21 cellular contexts compared by ENCODE assay signal in the genomic region with DNA sequence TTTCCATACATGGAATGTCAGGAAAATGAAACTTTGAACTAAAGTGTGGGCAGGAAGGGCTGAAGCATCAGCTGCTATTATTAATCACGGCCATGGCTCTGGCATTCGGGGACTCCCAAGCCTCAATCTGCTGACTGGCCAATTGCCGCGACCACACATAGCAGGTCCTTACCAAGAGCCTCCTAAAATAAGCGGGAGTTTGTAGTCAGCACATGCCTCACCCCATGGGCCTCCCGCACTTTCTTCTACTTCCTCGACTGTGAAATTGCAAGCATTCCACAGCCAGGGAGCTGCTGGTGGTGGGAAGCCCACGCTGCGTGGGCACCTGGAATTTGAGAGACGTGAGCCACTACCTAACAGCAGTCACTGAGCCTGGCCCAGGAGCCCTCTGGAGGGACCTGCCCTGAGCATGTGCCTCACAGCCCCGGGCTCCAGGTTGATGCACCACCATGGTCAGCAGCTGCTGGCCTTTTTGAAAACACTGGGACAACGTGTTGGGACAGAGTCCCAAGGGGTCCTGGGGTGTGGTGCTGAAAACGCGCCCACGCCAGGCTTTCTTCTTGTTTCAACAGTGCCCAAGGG.
DNase-seq lines count a peak whose midpoint lies in the region; ATAC-seq and TF ChIP-seq lines count a peak whose summit lies in the region.
"Had no signal": no experiment of that assay in that cellular context is flagged by ENCODE, and none has a peak within 500 bp of the region (broad histone marks: within the 10 kb centered on the region; RNA-seq: fewer than 3 reads in every experiment).

No MANE protein-coding gene starts in this region.

- DNase-seq in SK-N-SH (no peak), chondrocyte (ENCODE audit: low spot score) (no peak), mesendoderm (peak; percentile 67), thyroid gland (peak; percentile 66 to 71)
- no peak for DNase-seq in central memory CD4-positive, alpha-beta T cell
- DNase-seq: activated CD4-positive, alpha-beta T cell treated with anti-CD3 and anti-CD28 coated beads for 48 hours; activated CD8-positive, alpha-beta memory T cell treated with anti-CD3 and anti-CD28 coated beads, Interleukin-2, amount 50 U/mL, for 48 hours; activated naive CD4-positive, alpha-beta T cell treated with anti-CD3 and anti-CD28 coated beads for 36 hours; BE2C; esophagus squamous epithelium; GM23248; KG1; midbrain; NCI-H1092; NCI-H526; testis had no signal

- H3K27me3 ChIP-seq in SK-N-SH (ENCODE audit: insufficient read depth) = no peaks in the 10 kb centered on the region
- H3K27me3 ChIP-seq in mesendoderm (ENCODE audit: insufficient read depth, low read length, poor library complexity) = no peaks in the 10 kb centered on the region
- H3K27me3 ChIP-seq in thyroid gland = no peaks in the 10 kb centered on the region
- H3K27me3 ChIP-seq: BE2C, testis had no signal

- CTCF ChIA-PET in SK-N-SH (lab: Yijun Ruan, JAX) = interaction anchor here (1.4 to 6.1 kb wide), 2 partner anchors 65 to 104 kb away, joined by 3 to 35 read pairs; no protein-coding TSS in a partner anchor

- no peaks in the 10 kb centered on the region for H3K79me1 ChIP-seq in mesendoderm (ENCODE audit: low read length)

- ATAC-seq in SK-N-SH treated with all-trans-retinoic acid at 6 μM for 48 hours = no peak
- no peak for ATAC-seq in HG03039 (IDR thresholded peaks at IDR 0.05; ENCODE audit: unreplicated experiment)
- ATAC-seq in GM19395 (IDR thresholded peaks at IDR 0.05; ENCODE audit: unreplicated experiment) = no peak

- no peak for TF ChIP-seq POLR2A in thyroid gland (IDR thresholded peaks at IDR 0.05)

- H4K5ac ChIP-seq in mesendoderm (ENCODE audit: low read length) = no peak overlapping the region

- TF ChIP-seq CTCF in SK-N-SH (IDR thresholded peaks at IDR 0.05) (no peak), chondrocyte (IDR thresholded peaks at IDR 0.05) (no peak), thyroid gland (IDR thresholded peaks at IDR 0.05) (no peak)

- H3K36me3 Mint-ChIP-seq in chondrocyte (ENCODE audit: low read depth) = peaks cover 31% of the 10 kb centered on the region

- no peaks in the 10 kb centered on the region for H3K9me2 ChIP-seq in SK-N-SH

- H4K20me1 ChIP-seq in SK-N-SH (ENCODE audit: insufficient read depth) = peaks cover 52% of the 10 kb centered on the region

- H2AK5ac ChIP-seq in mesendoderm (ENCODE audit: low read length) = no peak overlapping the region

- peaks cover 5 to 28% of the 10 kb centered on the region in 2 experiments; a peak in 3 of 4 replicates for H3K4me1 ChIP-seq in SK-N-SH (ENCODE audit: control insufficient read depth in 1 of 2, insufficient read depth in 2 of 2, low read depth in 1 of 2, low read length in 1 of 2)
- peaks cover 3% of the 10 kb centered on the region for H3K4me1 ChIP-seq in mesendoderm (ENCODE audit: control insufficient read depth, low read depth, low read length)
- H3K4me1 ChIP-seq in thyroid gland = peaks cover 46 to 58% of the 10 kb centered on the region in 2 donors
- H3K4me1 ChIP-seq: BE2C had no signal

- H3K56ac ChIP-seq in mesendoderm (ENCODE audit: low read length) = no peak overlapping the region

- H2BK120ac ChIP-seq in mesendoderm (ENCODE audit: low read depth, low read length) = no peak overlapping the region

- H3K4me2 ChIP-seq in SK-N-SH (no peak overlapping the region), mesendoderm (ENCODE audit: low read length) (no peak overlapping the region)

- H3K4me3 ChIP-seq in SK-N-SH (ENCODE audit: low read depth in 2 of 2, low read length in 1 of 2) (no peak overlapping the region), mesendoderm (ENCODE audit: low read length) (no peak overlapping the region), thyroid gland (replicated peaks in 1 of 3) (no peak overlapping the region)
- H3K4me3 ChIP-seq: esophagus squamous epithelium, GM23248, SK-N-MC, testis had no signal

- POLR2A ChIA-PET in SK-N-SH (lab: Yijun Ruan, JAX) = no interaction called here

- H3K9me3 Mint-ChIP-seq in chondrocyte (ENCODE audit: low read depth) = no peaks in the 10 kb centered on the region
- H3K9me3 Mint-ChIP-seq: activated naive CD4-positive, alpha-beta T cell treated with anti-CD3 and anti-CD28 coated beads for 36 hours had no signal

- no peaks in the 10 kb centered on the region for H3K27me3 Mint-ChIP-seq in chondrocyte (ENCODE audit: low read depth)

- H3K4me1 Mint-ChIP-seq in chondrocyte (ENCODE audit: low read depth) = peaks cover 72% of the 10 kb centered on the region

- H3K4ac ChIP-seq in mesendoderm (ENCODE audit: low read depth, low read length) = no peak overlapping the region

- no peak for TF ChIP-seq EP300 in SK-N-SH (IDR thresholded peaks at IDR 0.05; ENCODE audit: borderline replicate concordance in 1 of 2, low read depth in 1 of 2, low read length in 1 of 2)

- H2BK15ac ChIP-seq in mesendoderm (replicated peaks; ENCODE audit: low read depth) = no peak overlapping the region

- no peaks in the 10 kb centered on the region for H3F3A ChIP-seq in SK-N-SH (replicated peaks; ENCODE audit: insufficient read depth)

- H3K4me3 Mint-ChIP-seq in chondrocyte (ENCODE audit: unreplicated experiment) = no peak overlapping the region
- H3K4me3 Mint-ChIP-seq: activated naive CD4-positive, alpha-beta T cell treated with anti-CD3 and anti-CD28 coated beads for 36 hours had no signal

- no peak overlapping the region for H4K8ac ChIP-seq in mesendoderm (ENCODE audit: low read depth, low read length)

- no peak overlapping the region for H2AFZ ChIP-seq in SK-N-SH (ENCODE audit: low read depth)
- H2AFZ ChIP-seq: GM23248 had no signal

- TF ChIP-seq RAD21 in SK-N-SH (IDR thresholded peaks at IDR 0.05; ENCODE audit: low read length) = no peak

- H3K27ac ChIP-seq in SK-N-SH (ENCODE audit: low read depth in 2 of 2, low read length in 1 of 2) (no peak overlapping the region), mesendoderm (ENCODE audit: low read depth, low read length) (no peak overlapping the region), thyroid gland (peak overlapping the region; percentile 29 to 75 (median 58))
- H3K27ac ChIP-seq: 22Rv1, esophagus squamous epithelium, GM23248, SK-N-MC, testis had no signal

- H3K36me3 ChIP-seq in SK-N-SH (replicated peaks in 1 of 2; ENCODE audit: control insufficient read depth in 1 of 2, insufficient read depth in 2 of 2, low read length in 1 of 2) = peaks cover 6 to 53% of the 10 kb centered on the region in 2 experiments
- H3K36me3 ChIP-seq in mesendoderm (ENCODE audit: control insufficient read depth, insufficient read depth, low read length) = no peaks in the 10 kb centered on the region
- H3K36me3 ChIP-seq in thyroid gland = peaks cover 10 to 11% of the 10 kb centered on the region in 2 donors
- H3K36me3 ChIP-seq: BE2C had no signal

- H3K27ac Mint-ChIP-seq in chondrocyte (ENCODE audit: unreplicated experiment) = peak overlapping the region; percentile 79
- H3K27ac Mint-ChIP-seq: activated naive CD4-positive, alpha-beta T cell treated with anti-CD3 and anti-CD28 coated beads for 36 hours had no signal

- H2BK5ac ChIP-seq in mesendoderm (ENCODE audit: low read length) = no peak overlapping the region

- H3K9me3 ChIP-seq in SK-N-SH (no peaks in the 10 kb centered on the region), thyroid gland (no peaks in the 10 kb centered on the region)
- H3K9me3 ChIP-seq: BE2C, esophagus squamous epithelium, testis had no signal

- WGBS in SK-N-SH (ENCODE audit: low lambda C conversion rate) = 91% methylated on average over 12 of the region's 15 CpGs
- WGBS in mesendoderm (ENCODE audit: extremely low coverage, insufficient coverage, low lambda C conversion rate) = no CpG with 5 or more reads among the region's 15 CpGs
- 65 to 69% methylated on average over 14 of the region's 15 CpGs for WGBS in thyroid gland, 2 donors

- H3K23ac ChIP-seq in mesendoderm (ENCODE audit: low read length) = no peak overlapping the region

- H3K79me2 ChIP-seq in SK-N-SH (ENCODE audit: insufficient read depth) (no peaks in the 10 kb centered on the region), mesendoderm (ENCODE audit: control insufficient read depth, insufficient read depth, low read length) (no peaks in the 10 kb centered on the region)

- no peak overlapping the region for H3K18ac ChIP-seq in mesendoderm (ENCODE audit: low read length)

- no peak overlapping the region for H3K9ac ChIP-seq in SK-N-SH
- H3K9ac ChIP-seq in mesendoderm (ENCODE audit: low read length) = no peak overlapping the region
- H3K9ac ChIP-seq: GM23248 had no signal

- intact Hi-C loops in thyroid gland (cut with DNase I) = no loop called here

TF ChIP-seq in SK-N-SH, 30 proteins besides CTCF, POLR2A, EP300 and RAD21 (continues in another document):
- TF ChIP-seq GABPA (IDR thresholded peaks at IDR 0.05; ENCODE audit: low read depth) = no peak

TF ChIP-seq in SK-N-SH treated with all-trans-retinoic acid at 6 μM for 48 hours, 23 proteins besides CTCF, POLR2A, EP300 and RAD21 (continues in another document):
- TF ChIP-seq RARB (CRISPR knock-in tag; IDR thresholded peaks at IDR 0.05) = no peak
- no peak for TF ChIP-seq CSDC2 (CRISPR knock-in tag; IDR thresholded peaks at IDR 0.05)
- no peak for TF ChIP-seq ZFP3 (CRISPR knock-in tag; IDR thresholded peaks at IDR 0.05)
- TF ChIP-seq, protein P1, sequence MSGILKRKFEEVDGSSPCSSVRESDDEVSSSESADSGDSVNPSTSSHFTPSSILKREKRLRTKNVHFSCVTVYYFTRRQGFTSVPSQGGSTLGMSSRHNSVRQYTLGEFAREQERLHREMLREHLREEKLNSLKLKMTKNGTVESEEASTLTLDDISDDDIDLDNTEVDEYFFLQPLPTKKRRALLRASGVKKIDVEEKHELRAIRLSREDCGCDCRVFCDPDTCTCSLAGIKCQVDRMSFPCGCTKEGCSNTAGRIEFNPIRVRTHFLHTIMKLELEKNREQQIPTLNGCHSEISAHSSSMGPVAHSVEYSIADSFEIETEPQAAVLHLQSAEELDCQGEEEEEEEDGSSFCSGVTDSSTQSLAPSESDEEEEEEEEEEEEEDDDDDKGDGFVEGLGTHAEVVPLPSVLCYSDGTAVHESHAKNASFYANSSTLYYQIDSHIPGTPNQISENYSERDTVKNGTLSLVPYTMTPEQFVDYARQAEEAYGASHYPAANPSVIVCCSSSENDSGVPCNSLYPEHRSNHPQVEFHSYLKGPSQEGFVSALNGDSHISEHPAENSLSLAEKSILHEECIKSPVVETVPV (CRISPR knock-in tag; IDR thresholded peaks at IDR 0.05) = no peak
- TF ChIP-seq ISL1 (CRISPR knock-in tag; IDR thresholded peaks at IDR 0.05) = no peak
- TF ChIP-seq ESRRG (CRISPR knock-in tag; IDR thresholded peaks at IDR 0.05) = no peak
- TF ChIP-seq ZFP30 (CRISPR knock-in tag; IDR thresholded peaks at IDR 0.05) = no peak
- no peak for TF ChIP-seq TCF4 (CRISPR knock-in tag; IDR thresholded peaks at IDR 0.05; ENCODE audit: borderline replicate concordance)

Comparison
In these comparisons a context has a peak if more than half of its experiments do, and no peak if none do; other contexts are left out.
1. DNase-seq: peak in mesendoderm (single experiment) and thyroid gland (2 of 2); none in SK-N-SH (single experiment), chondrocyte (single experiment) and central memory CD4-positive, alpha-beta T cell (single experiment).
2. H3K27ac ChIP-seq: peak in thyroid gland (3 of 3); none in SK-N-SH (0 of 2) and mesendoderm (single experiment).